ENCODE assay signal across 8 cellular contexts in the genomic region with DNA sequence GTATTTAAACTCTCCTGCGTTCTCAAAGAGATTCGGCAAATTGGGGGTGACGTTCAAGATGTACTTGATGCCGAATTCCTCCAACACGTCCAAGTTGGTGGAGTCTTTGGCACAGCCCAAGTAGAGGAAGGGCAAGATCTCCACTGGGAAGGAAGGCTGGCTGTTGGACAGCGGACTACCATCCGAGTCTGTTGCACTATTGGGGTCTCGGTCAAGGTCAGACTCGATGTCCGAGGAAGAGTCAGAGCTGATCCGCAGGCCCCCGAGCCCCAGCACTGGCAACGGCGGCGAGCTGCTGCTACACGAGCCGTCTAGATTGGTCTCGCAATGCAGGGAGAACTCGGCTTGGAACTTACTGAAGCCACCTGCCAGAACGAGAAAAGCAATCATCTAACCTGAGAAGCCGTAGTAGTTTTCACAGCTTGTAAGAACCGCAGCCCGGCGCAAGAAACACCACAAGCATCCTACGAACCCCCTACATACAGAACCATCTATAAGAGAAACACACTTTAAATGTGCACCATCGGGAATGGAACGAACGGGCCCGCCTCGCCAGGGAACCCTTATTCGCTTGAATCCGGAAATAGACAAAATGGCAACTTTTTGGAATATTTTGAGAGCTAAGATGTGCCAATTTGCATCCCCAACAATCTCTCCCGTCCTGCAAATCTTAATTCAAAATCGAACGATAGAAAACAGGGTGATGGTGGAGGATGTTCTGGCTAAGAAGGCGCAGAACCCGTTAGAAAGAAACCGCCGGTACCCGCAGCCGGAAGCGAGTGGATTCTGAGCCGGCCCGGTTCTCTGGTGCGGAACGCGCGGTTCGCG. TPM values are rescaled to one million over a fixed set of nuclear protein-coding genes. Genes with fewer than 3 reads are reported as not detected.
DNase-seq lines count a peak whose midpoint lies in the region; TF ChIP-seq lines count a peak whose summit lies in the region.

No MANE protein-coding gene starts in this region.

- peak overlapping the region; percentile 95 for H3K27ac Mint-ChIP-seq in activated CD4-positive, alpha-beta T cell treated with anti-CD3 and anti-CD28 coated beads, Interleukin-2, amount 10 ng/mL, durations not matched to agents 7 days and 5 days
- H3K27ac Mint-ChIP-seq in neural crest cell (ENCODE audit: unreplicated experiment) = peak overlapping the region; percentile 97

- no peaks in the 10 kb centered on the region for H3K9me3 Mint-ChIP-seq in activated CD4-positive, alpha-beta T cell treated with anti-CD3 and anti-CD28 coated beads, Interleukin-2, amount 10 ng/mL, durations not matched to agents 7 days and 5 days
- no peaks in the 10 kb centered on the region for H3K9me3 Mint-ChIP-seq in neural crest cell

- DNase-seq in activated effector memory CD4-positive, alpha-beta T cell treated with anti-CD3 and anti-CD28 coated beads, Interleukin-2, amount 50 U/mL, for 16 hours = peak; percentile 65
- DNase-seq in activated effector memory CD4-positive, alpha-beta T cell treated with Interleukin-2 at 50 U/mL for 16 hours = no peak
- DNase-seq in activated CD4-positive, alpha-beta T cell treated with anti-CD3 and anti-CD28 coated beads, Interleukin-2, amount 10 ng/mL, durations not matched to agents 7 days and 5 days = peak; percentile 33
- peak; percentile 12 for DNase-seq in fibroblast of gingiva (ENCODE audit: low read depth)
- DNase-seq in neural crest cell (ENCODE audit: low read depth, low spot score) = no peak
- DNase-seq in NCI-H226 = no peak
- DNase-seq in D341Med (ENCODE audit: low spot score) = no peak
- no peak for DNase-seq in effector CD8-positive, alpha-beta T cell (lab: John Stamatoyannopoulos, UW)

- no peaks in the 10 kb centered on the region for H3K27me3 Mint-ChIP-seq in activated CD4-positive, alpha-beta T cell treated with anti-CD3 and anti-CD28 coated beads, Interleukin-2, amount 10 ng/mL, durations not matched to agents 7 days and 5 days
- H3K27me3 Mint-ChIP-seq in neural crest cell (ENCODE audit: low read depth) = peaks cover 4% of the 10 kb centered on the region

- H3K4me1 Mint-ChIP-seq in activated CD4-positive, alpha-beta T cell treated with anti-CD3 and anti-CD28 coated beads, Interleukin-2, amount 10 ng/mL, durations not matched to agents 7 days and 5 days = peaks cover 73% of the 10 kb centered on the region
- peaks cover 60% of the 10 kb centered on the region for H3K4me1 Mint-ChIP-seq in neural crest cell

- H3K36me3 Mint-ChIP-seq in activated CD4-positive, alpha-beta T cell treated with anti-CD3 and anti-CD28 coated beads, Interleukin-2, amount 10 ng/mL, durations not matched to agents 7 days and 5 days (ENCODE audit: low read depth) = peaks cover 42% of the 10 kb centered on the region
- peaks cover 28% of the 10 kb centered on the region for H3K36me3 Mint-ChIP-seq in neural crest cell (ENCODE audit: low read depth)

- TF ChIP-seq CTCF in neural crest cell (conservative IDR thresholded peaks at IDR 0.05) = no peak

- POLR2A ChIA-PET in activated CD4-positive, alpha-beta T cell treated with anti-CD3 and anti-CD28 coated beads, Interleukin-2, amount 10 ng/mL, durations not matched to agents 7 days and 5 days (lab: Charles Lee) = no interaction called here

- CTCF ChIA-PET in activated CD4-positive, alpha-beta T cell treated with anti-CD3 and anti-CD28 coated beads, Interleukin-2, amount 10 ng/mL, durations not matched to agents 7 days and 5 days (lab: Charles Lee) = interaction anchor here (0.6 to 2.0 kb wide), 14 partner anchors 12 to 334 kb away, joined by 3 to 11 read pairs (median 3); no protein-coding TSS in a partner anchor

- peak overlapping the region; percentile 98 for H3K4me3 Mint-ChIP-seq in activated CD4-positive, alpha-beta T cell treated with anti-CD3 and anti-CD28 coated beads, Interleukin-2, amount 10 ng/mL, durations not matched to agents 7 days and 5 days
- H3K4me3 Mint-ChIP-seq in neural crest cell = peak overlapping the region; percentile 94

RNA-seq across cellular contexts. Expression of a gene that starts 1.4 kb away (rescaled TPM):
- 10 to 100 TPM; 48.2 to 48.5 TPM for total RNA-seq in activated CD4-positive, alpha-beta T cell treated with anti-CD3 and anti-CD28 coated beads, Interleukin-2, amount 10 ng/mL, durations not matched to agents 7 days and 5 days
- total RNA-seq in neural crest cell = 109 and 112 TPM in 2 replicates

Comparison
In these comparisons a context has a peak if more than half of its experiments do, and no peak if none do; other contexts are left out.
1. DNase-seq: peak in activated effector memory CD4-positive, alpha-beta T cell treated with anti-CD3 and anti-CD28 coated beads, Interleukin-2, amount 50 U/mL, for 16 hours (single experiment), activated CD4-positive, alpha-beta T cell treated with anti-CD3 and anti-CD28 coated beads, Interleukin-2, amount 10 ng/mL, durations not matched to agents 7 days and 5 days (single experiment) and fibroblast of gingiva (single experiment); none in activated effector memory CD4-positive, alpha-beta T cell treated with Interleukin-2 at 50 U/mL for 16 hours (single experiment), neural crest cell (single experiment), NCI-H226 (single experiment), D341Med (single experiment) and effector CD8-positive, alpha-beta T cell (single experiment).